In the genomic region with DNA sequence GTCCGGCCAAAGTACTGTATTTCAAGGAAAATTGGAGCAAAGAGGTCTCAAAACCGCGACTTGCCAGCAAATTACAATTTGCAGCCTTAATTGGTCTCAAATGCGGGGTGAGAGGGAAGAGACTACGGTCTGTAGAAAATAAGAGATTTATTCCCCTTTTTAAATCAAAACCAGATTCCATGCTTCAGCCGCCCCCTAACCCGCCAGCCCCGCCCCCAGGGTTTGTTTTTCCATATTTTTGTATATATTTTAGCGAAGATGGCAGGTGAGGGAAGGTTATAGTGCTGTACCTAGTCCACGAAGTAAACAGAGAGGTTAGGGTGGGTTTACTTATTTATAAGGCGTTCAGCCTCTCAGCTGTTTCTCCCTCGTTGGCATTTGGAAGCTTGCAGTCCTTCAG, we compare ENCODE assay signal across 8 cellular contexts. TPM values are rescaled to one million over a fixed set of nuclear protein-coding genes. Genes with fewer than 3 reads are reported as not detected.
DNase-seq lines count a peak whose midpoint lies in the region; ATAC-seq and TF ChIP-seq lines count a peak whose summit lies in the region.

No MANE protein-coding gene starts in this region.

- H3K4me1 ChIP-seq in adipocyte (ENCODE audit: control insufficient read depth, insufficient read depth, low read length): peaks cover 18% of the 10 kb centered on the region
- H3K4me1 ChIP-seq in tibial artery: peaks cover 0 to 23% (median 16%) of the 10 kb centered on the region in 4 donors

- no peak for DNase-seq in activated CD8-positive, alpha-beta memory T cell treated with anti-CD3 and anti-CD28 coated beads, Interleukin-2, amount 10 ng/mL, durations not matched to agents 7 days and 5 days
- no peak for DNase-seq in activated CD8-positive, alpha-beta memory T cell treated with anti-CD3 and anti-CD28 coated beads for 24 hours
- DNase-seq in adipocyte (ENCODE audit: low read depth) (peak; percentile 43), tibial artery (no peak), foreskin melanocyte (no peak)

- no peaks in the 10 kb centered on the region for H3K36me3 ChIP-seq in adipocyte (ENCODE audit: control insufficient read depth, insufficient read depth, low read length, severe bottlenecking)
- H3K36me3 ChIP-seq in tibial artery: no peaks in the 10 kb centered on the region

- intact Hi-C loops in tibial artery (cut with DNase I; ENCODE audit: low total_unique reads): loop anchor here (10.0 kb wide), 3 partner anchors 111 to 831 kb away; partner anchors contain the start of genes PUM3 and VLDLR

- H3K9ac ChIP-seq in adipocyte (ENCODE audit: low read length): peak overlapping the region; percentile 93

- peaks cover 7% of the 10 kb centered on the region for H3K36me3 Mint-ChIP-seq in activated CD8-positive, alpha-beta memory T cell treated with anti-CD3 and anti-CD28 coated beads, Interleukin-2, amount 10 ng/mL, durations not matched to agents 7 days and 5 days

- H3K9me3 ChIP-seq in adipocyte (ENCODE audit: control insufficient read depth, low read length): no peaks in the 10 kb centered on the region
- no peaks in the 10 kb centered on the region for H3K9me3 ChIP-seq in tibial artery

- TF ChIP-seq CTCF in tibial artery (IDR thresholded peaks at IDR 0.05): no peak

- H3K4me1 Mint-ChIP-seq in activated CD8-positive, alpha-beta memory T cell treated with anti-CD3 and anti-CD28 coated beads, Interleukin-2, amount 10 ng/mL, durations not matched to agents 7 days and 5 days: peaks cover 31% of the 10 kb centered on the region

- H3K4me3 ChIP-seq in adipocyte (ENCODE audit: low read length) (peak overlapping the region; percentile 98), tibial artery (peak overlapping the region; percentile 67 to 76)

- H3K27ac Mint-ChIP-seq in activated CD8-positive, alpha-beta memory T cell treated with anti-CD3 and anti-CD28 coated beads, Interleukin-2, amount 10 ng/mL, durations not matched to agents 7 days and 5 days: no peak overlapping the region

- no peak for ATAC-seq in activated CD8-positive, alpha-beta memory T cell treated with anti-CD3 and anti-CD28 coated beads, Interleukin-2, amount 10 ng/mL, durations not matched to agents 7 days and 5 days
- ATAC-seq in GM19395 (IDR thresholded peaks at IDR 0.05; ENCODE audit: unreplicated experiment) (no peak), GM19455 (IDR thresholded peaks at IDR 0.05; ENCODE audit: unreplicated experiment) (no peak)

- no peaks in the 10 kb centered on the region for H3K9me3 Mint-ChIP-seq in activated CD8-positive, alpha-beta memory T cell treated with anti-CD3 and anti-CD28 coated beads, Interleukin-2, amount 10 ng/mL, durations not matched to agents 7 days and 5 days (ENCODE audit: low read depth)

- peak overlapping the region; percentile 97 for H3K4me3 Mint-ChIP-seq in activated CD8-positive, alpha-beta memory T cell treated with anti-CD3 and anti-CD28 coated beads, Interleukin-2, amount 10 ng/mL, durations not matched to agents 7 days and 5 days

- H3K27me3 Mint-ChIP-seq in activated CD8-positive, alpha-beta memory T cell treated with anti-CD3 and anti-CD28 coated beads, Interleukin-2, amount 10 ng/mL, durations not matched to agents 7 days and 5 days: peaks cover 17% of the 10 kb centered on the region

- H3K27me3 ChIP-seq in adipocyte (replicated peaks; ENCODE audit: control insufficient read depth, insufficient read depth, low read length): no peaks in the 10 kb centered on the region
- no peaks in the 10 kb centered on the region for H3K27me3 ChIP-seq in layer of hippocampus (ENCODE audit: control insufficient read depth, insufficient read depth, low read length)
- H3K27me3 ChIP-seq in tibial artery: no peaks in the 10 kb centered on the region

- H3K27ac ChIP-seq in layer of hippocampus (ENCODE audit: low read depth, low read length) (peak overlapping the region; percentile 93), tibial artery (peak overlapping the region; percentile 96 to 97)

- CTCF ChIA-PET in activated CD8-positive, alpha-beta memory T cell treated with anti-CD3 and anti-CD28 coated beads, Interleukin-2, amount 10 ng/mL, durations not matched to agents 7 days and 5 days (lab: Charles Lee): interaction anchor here (1.6 to 3.5 kb wide), 2 partner anchors 40 to 830 kb away, joined by 3 to 13 read pairs; partner anchors contain the start of gene PUM3

RNA-seq across cellular contexts. Expression of gene SMARCA2, which starts 1.0 kb away (rescaled TPM):
- total RNA-seq in activated CD8-positive, alpha-beta memory T cell treated with anti-CD3 and anti-CD28 coated beads, Interleukin-2, amount 10 ng/mL, durations not matched to agents 7 days and 5 days: 100 to 1,000 TPM; 168 to 188 TPM
